In the genomic region with DNA sequence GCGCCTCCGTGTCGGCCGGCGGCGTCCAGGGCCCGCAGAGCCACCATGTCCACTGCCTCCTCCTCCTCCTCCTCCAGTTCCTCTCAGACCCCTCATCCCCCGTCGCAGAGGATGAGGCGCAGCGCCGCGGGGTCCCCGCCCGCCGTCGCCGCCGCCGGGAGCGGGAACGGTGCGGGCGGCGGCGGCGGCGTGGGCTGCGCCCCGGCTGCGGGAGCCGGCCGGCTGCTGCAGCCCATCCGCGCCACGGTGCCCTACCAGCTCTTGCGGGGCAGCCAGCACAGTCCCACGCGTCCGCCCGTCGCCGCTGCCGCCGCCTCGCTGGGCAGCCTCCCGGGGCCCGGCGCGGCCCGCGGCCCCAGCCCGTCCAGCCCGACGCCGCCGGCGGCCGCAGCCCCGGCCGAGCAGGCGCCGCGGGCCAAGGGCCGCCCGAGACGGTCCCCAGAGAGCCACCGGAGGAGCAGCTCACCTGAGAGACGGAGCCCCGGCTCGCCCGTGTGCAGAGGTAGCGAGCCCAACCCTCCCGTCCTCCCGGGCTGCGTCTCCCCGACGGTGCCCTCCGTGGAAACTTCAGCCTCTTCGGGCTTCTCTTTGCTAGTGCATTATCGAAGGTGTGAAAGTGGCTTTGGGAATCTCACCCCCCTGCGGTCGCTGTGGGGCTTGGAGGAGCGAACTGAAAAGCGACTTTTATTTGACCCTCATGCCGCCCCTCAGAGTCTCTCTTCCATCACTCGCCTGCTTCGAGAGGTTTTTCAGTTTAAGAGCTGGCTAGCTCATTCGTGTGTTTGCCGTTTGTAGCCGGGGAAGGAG, we compare ENCODE assay signal across 8 cellular contexts. TPM values are rescaled to one million over a fixed set of nuclear protein-coding genes. Genes with fewer than 3 reads are reported as not detected.
DNase-seq lines count a peak whose midpoint lies in the region; ATAC-seq and TF ChIP-seq lines count a peak whose summit lies in the region.

No MANE protein-coding gene starts in this region.

- peak overlapping the region; percentile 67 for H3K27ac ChIP-seq in muscle layer of duodenum (ENCODE audit: low read length)

- H3K4me3 ChIP-seq in epithelial cell of proximal tubule (ENCODE audit: low read depth, low read length) (peak overlapping the region; percentile 82), muscle layer of duodenum (ENCODE audit: low read depth in 1 of 2, low read length in 2 of 2) (peak overlapping the region; percentile 92 to 96)

- H3K27me3 ChIP-seq in muscle layer of duodenum (ENCODE audit: low read depth, low read length): no peaks in the 10 kb centered on the region

- peak; percentile 2 for ATAC-seq in HG02678 (IDR thresholded peaks at IDR 0.05; ENCODE audit: unreplicated experiment)
- peak; percentile 6 for ATAC-seq in stimulated activated naive CD8-positive, alpha-beta T cell treated with anti-CD3 and anti-CD28 coated beads, Interleukin-15, Interleukin-2, amounts not matched to agents 100 U/mL and 50 U/mL, for 24 hours

- DNase-seq in ELF-1 (ENCODE audit: low read depth, low spot score): peak; percentile 69
- DNase-seq in NCI-H748 (lab: John Stamatoyannopoulos, UW; ENCODE audit: unreplicated experiment): peak; percentile 76
- DNase-seq in activated T-cell treated with anti-CD3 and anti-CD28 coated beads for 1 hour (ENCODE audit: low read depth): peak; percentile 30
- DNase-seq in epithelial cell of proximal tubule (ENCODE audit: low read depth): no peak
- peak; percentile 52 for DNase-seq in stimulated activated naive CD8-positive, alpha-beta T cell treated with anti-CD3 and anti-CD28 coated beads, Interleukin-15, Interleukin-2, amounts not matched to agents 100 U/mL and 50 U/mL, for 24 hours
- no peak for DNase-seq in GM10266 (ENCODE audit: extremely low spot score)

- peaks cover 0 to 3% of the 10 kb centered on the region in 2 donors for H3K36me3 ChIP-seq in muscle layer of duodenum (ENCODE audit: control insufficient read depth in 1 of 2, insufficient read depth in 2 of 2, low read length in 2 of 2)

- H3K4me1 ChIP-seq in muscle layer of duodenum (ENCODE audit: control insufficient read depth in 1 of 2, insufficient read depth in 2 of 2, low read length in 2 of 2): peaks cover 0 to 19% of the 10 kb centered on the region in 2 donors

- TF ChIP-seq CTCF in epithelial cell of proximal tubule (conservative IDR thresholded peaks at IDR 0.05; ENCODE audit: low read depth, low read length) (peak; percentile 17), GM10266 (IDR thresholded peaks at IDR 0.05; ENCODE audit: control insufficient read depth, insufficient read depth, low read depth, missing control alignments) (no peak)

- H3K9me3 ChIP-seq in muscle layer of duodenum (ENCODE audit: control insufficient read depth in 1 of 2, low read length in 2 of 2): no peaks in the 10 kb centered on the region

RNA-seq across cellular contexts. Expression of gene GLCCI1, which starts 0.9 kb away (rescaled TPM):
- total RNA-seq in epithelial cell of proximal tubule: 1.9 and 3.0 TPM in 2 replicates

Comparison
In these comparisons a context has a peak if more than half of its experiments do, and no peak if none do; other contexts are left out.
1. DNase-seq: peak in ELF-1 (single experiment), NCI-H748 (single experiment), activated T-cell treated with anti-CD3 and anti-CD28 coated beads for 1 hour (single experiment) and stimulated activated naive CD8-positive, alpha-beta T cell treated with anti-CD3 and anti-CD28 coated beads, Interleukin-15, Interleukin-2, amounts not matched to agents 100 U/mL and 50 U/mL, for 24 hours (single experiment); none in epithelial cell of proximal tubule (single experiment) and GM10266 (single experiment).